In genomic region chr15:33242669-33243191, GRCh38 we compare ENCODE assay signal across 9 cellular contexts. TPM values are rescaled to one million over a fixed set of nuclear protein-coding genes. Genes with fewer than 3 reads are reported as not detected.
A peak's percentile ranks its signal among the peaks of the same experiment; 100 is the strongest.
DNase-seq lines count a peak whose midpoint lies in the region; ATAC-seq, FAIRE-seq and TF ChIP-seq lines count a peak whose summit lies in the region.
"Had no signal": no experiment of that assay in that cellular context is flagged by ENCODE, and none has a peak within 500 bp of the region (broad histone marks: within the 10 kb centered on the region; RNA-seq: fewer than 3 reads in every experiment).

No MANE protein-coding gene starts in this region.

- peak overlapping the region; percentile 66 for H3K4me2 ChIP-seq in PC-3 (ENCODE audit: low read length)
- H3K4me2 ChIP-seq in fibroblast of lung (ENCODE audit: extremely low read depth, insufficient read depth, low read length): no peak overlapping the region

- no peak for FAIRE-seq in small intestine (lab: Jason Lieb, UNC)

- no TSS peak for BruUV-seq in PC-3 (replicated peaks; lab: Mats Ljungman, UMichigan)

- H2AFZ ChIP-seq in PC-3 (ENCODE audit: low read length) (peak overlapping the region; percentile 13; the same call in 1 of the 2 replicates), fibroblast of lung (ENCODE audit: low read length) (no peak overlapping the region)

- CTCF ChIA-PET in PC-3 (lab: Charles Lee): interaction anchor here (1.1 kb wide), 1 partner anchor 229 kb away, joined by 4 read pairs; no protein-coding TSS in a partner anchor

- POLR2A ChIA-PET in PC-3 (lab: Charles Lee; ENCODE audit: unreplicated experiment): no interaction called here

- H3K4me1 ChIP-seq in PC-3 (ENCODE audit: insufficient read depth, low read length): peaks cover 39% of the 10 kb centered on the region
- H3K4me1 ChIP-seq in fibroblast of lung (ENCODE audit: control insufficient read depth, extremely low read depth, insufficient read depth, low read length): no peaks in the 10 kb centered on the region
- peaks cover 15% of the 10 kb centered on the region in 2 donors for H3K4me1 ChIP-seq in thyroid gland
- no peaks in the 10 kb centered on the region for H3K4me1 ChIP-seq in small intestine (ENCODE audit: control insufficient read depth in 2 of 2, insufficient read depth in 1 of 2, low read depth in 1 of 2, low read length in 1 of 2)

- 58 to 70% methylated on average over 5 of the region's 5 CpGs for WGBS in thyroid gland, 2 donors
- 76 to 79% (median 77%) methylated on average over 5 of the region's 5 CpGs for WGBS in small intestine, 3 donors

- H3K4me3 ChIP-seq in PC-3 (ENCODE audit: low read length): no peak overlapping the region; the same call in 1 of the 2 replicates
- no peak overlapping the region for H3K4me3 ChIP-seq in fibroblast of lung (replicated peaks in 1 of 4; ENCODE audit: control extremely low read depth in 1 of 4, insufficient read depth in 1 of 4, low read depth in 3 of 4, low read length in 4 of 4)
- H3K4me3 ChIP-seq in thyroid gland (replicated peaks in 1 of 3): no peak overlapping the region
- H3K4me3 ChIP-seq in small intestine (ENCODE audit: low read depth in 1 of 2, low read length in 2 of 2): no peak overlapping the region

- intact Hi-C loops in PC-3 (cut with micrococcal nuclease) (loop anchor here (2.0 to 5.0 kb wide), 2 partner anchors 35 to 50 kb away; no protein-coding TSS in a partner anchor), thyroid gland (cut with DNase I) (no loop called here)

- ATAC-seq in PC-3 (peak; percentile 30), GM18873 (IDR thresholded peaks at IDR 0.05; ENCODE audit: low FRiP score, unreplicated experiment) (no peak)

- H3K9ac ChIP-seq in PC-3 (ENCODE audit: low read length) (peak overlapping the region; percentile 78), fibroblast of lung (ENCODE audit: insufficient read depth, low read length) (no peak overlapping the region)

- DNase-seq in SIG-M5 treated with dmso at 0.1 percent for 504 hours (lab: John Stamatoyannopoulos, UW; ENCODE audit: unreplicated experiment): peak; percentile 24
- no peak for DNase-seq in SIG-M5 (lab: John Stamatoyannopoulos, UW)
- DNase-seq in PC-3: peak; percentile 62
- peak; percentile 23 to 57 for DNase-seq in fibroblast of lung (ENCODE audit: low read depth in 2 of 2)
- DNase-seq in thyroid gland: peak; percentile 16 to 19
- no peak for DNase-seq in small intestine
- no peak for DNase-seq in activated CD4-positive, CD25-positive, alpha-beta regulatory T cell treated with anti-CD3 and anti-CD28 coated beads, Interleukin-2, amount 50 U/mL, for 72 hours
- DNase-seq: NCI-H1694 had no signal

- H3K27ac ChIP-seq in PC-3 (ENCODE audit: low read length): peak overlapping the region; percentile 95
- no peak overlapping the region for H3K27ac ChIP-seq in fibroblast of lung (ENCODE audit: insufficient read depth, low read length)
- peak overlapping the region; percentile 51 to 88 (median 51) for H3K27ac ChIP-seq in thyroid gland
- H3K27ac ChIP-seq in small intestine (ENCODE audit: low read depth in 1 of 2, low read length in 1 of 2): no peak overlapping the region

- H3F3A ChIP-seq in PC-3 (ENCODE audit: low read length, unreplicated experiment): peaks cover 3% of the 10 kb centered on the region

- no peaks in the 10 kb centered on the region for H3K9me2 ChIP-seq in PC-3 (replicated peaks; ENCODE audit: low read length)

- TF ChIP-seq POLR2A in thyroid gland (IDR thresholded peaks at IDR 0.05): no peak

- H3K9me3 ChIP-seq in PC-3 (ENCODE audit: low read length) (no peaks in the 10 kb centered on the region), fibroblast of lung (ENCODE audit: control insufficient read depth, insufficient read depth, low read depth, low read length) (no peaks in the 10 kb centered on the region), thyroid gland (no peaks in the 10 kb centered on the region), small intestine (ENCODE audit: control insufficient read depth, low read depth) (no peaks in the 10 kb centered on the region)

- H4K20me1 ChIP-seq in PC-3 (ENCODE audit: low read length) (no peaks in the 10 kb centered on the region), fibroblast of lung (ENCODE audit: control insufficient read depth, extremely low read depth, insufficient read depth, low read length) (no peaks in the 10 kb centered on the region)

- H3K36me3 ChIP-seq in PC-3 (ENCODE audit: low read depth, low read length) (no peaks in the 10 kb centered on the region), fibroblast of lung (ENCODE audit: control insufficient read depth, insufficient read depth, low read length) (no peaks in the 10 kb centered on the region), thyroid gland (no peaks in the 10 kb centered on the region), small intestine (ENCODE audit: control insufficient read depth in 2 of 2, insufficient read depth in 2 of 2, low read length in 2 of 2) (no peaks in the 10 kb centered on the region)

- 0 out of 2 replicates have a peak, but pooled peaks cover 6% of the 10 kb centered on the region for H3K27me3 ChIP-seq in PC-3 (ENCODE audit: low read length)
- H3K27me3 ChIP-seq in fibroblast of lung (ENCODE audit: control insufficient read depth, insufficient read depth, low read length): peaks cover 3% of the 10 kb centered on the region
- H3K27me3 ChIP-seq in thyroid gland: no peaks in the 10 kb centered on the region
- H3K27me3 ChIP-seq in small intestine (ENCODE audit: control insufficient read depth in 2 of 2, insufficient read depth in 2 of 2, low read length in 2 of 2): no peaks in the 10 kb centered on the region

- H3K79me2 ChIP-seq in PC-3 (ENCODE audit: low read length): no peaks in the 10 kb centered on the region
- no peaks in the 10 kb centered on the region for H3K79me2 ChIP-seq in fibroblast of lung (ENCODE audit: control insufficient read depth, insufficient read depth, low read length)

- TF ChIP-seq CTCF in PC-3 (conservative IDR thresholded peaks at IDR 0.05; ENCODE audit: low read depth, low read length): peak; percentile 79
- peak; percentile 26 to 51 for TF ChIP-seq CTCF in fibroblast of lung (conservative IDR thresholded peaks at IDR 0.05 in 1 of 2, IDR thresholded peaks at IDR 0.05 in 1 of 2; ENCODE audit: low read depth in 1 of 2, low read length in 2 of 2)
- TF ChIP-seq CTCF in thyroid gland (IDR thresholded peaks at IDR 0.05): peak in 5 of 6 experiments; percentile 10 to 71 (median 55)

RNA-seq across cellular contexts. Expression of gene FMN1, which starts 48.2 kb away (rescaled TPM):
- total RNA-seq in PC-3 (2014; rRNA removed) (2.4 and 2.9 TPM in 2 replicates), fibroblast of lung (27.7 and 43.8 TPM in 2 replicates), thyroid gland (10 to 100 TPM; 13.8 to 28.3 (median 22.5) TPM)
- polyA plus RNA-seq in fibroblast of lung (7.5 and 12.5 TPM in 2 replicates), small intestine (1 to 10 TPM in 1 of 3 donors, under 1 TPM in 2; 0.54 to 2.1 (median 0.89) TPM)
- 9.7 and 10.5 TPM in 2 replicates for polyA plus RNA-seq in fibroblast of lung (2012)
- 8.2 and 10.6 TPM in 2 replicates for polyA minus RNA-seq in fibroblast of lung (ENCODE audit: low replicate concordance)

Comparison
In these comparisons a context has a peak if more than half of its experiments do, and no peak if none do; other contexts are left out.
1. DNase-seq: peak in SIG-M5 treated with dmso at 0.1 percent for 504 hours (single experiment), PC-3 (single experiment), fibroblast of lung (2 of 2) and thyroid gland (2 of 2); none in SIG-M5 (single experiment), small intestine (single experiment) and activated CD4-positive, CD25-positive, alpha-beta regulatory T cell treated with anti-CD3 and anti-CD28 coated beads, Interleukin-2, amount 50 U/mL, for 72 hours (single experiment).
2. H3K27ac ChIP-seq: peak in PC-3 (single experiment) and thyroid gland (3 of 3); none in fibroblast of lung (single experiment) and small intestine (0 of 2).
3. Peak in every context shown above with its lines, with median percentiles within 50 percentile points of each other: CTCF ChIP-seq.